Comparison of ENCODE assay signal across 8 cellular contexts in genomic region chr1:230231739-230232075, GRCh38.
DNase-seq lines count a peak whose midpoint lies in the region; ATAC-seq and TF ChIP-seq lines count a peak whose summit lies in the region.
"Had no signal": no experiment of that assay in that cellular context is flagged by ENCODE, and none has a peak within 500 bp of the region (broad histone marks: within the 10 kb centered on the region; RNA-seq: fewer than 3 reads in every experiment).

No MANE protein-coding gene starts in this region.

- DNase-seq in NCI-H2029 treated with DMSO at 0.1 percent for 48 hours (lab: John Stamatoyannopoulos, UW), result peak; percentile 29
- DNase-seq in astrocyte of the spinal cord (ENCODE audit: low read depth, low spot score), result peak; percentile 82
- DNase-seq in left kidney (ENCODE audit: low read depth, low spot score), result peak; percentile 58
- no peak for DNase-seq in stimulated activated naive CD8-positive, alpha-beta T cell treated with anti-CD3 and anti-CD28 coated beads, Interleukin-15, amount 100 ng/mL, for 72 hours
- DNase-seq in NCI-H1694 treated with DMSO at 0.1 percent for 48 hours (lab: John Stamatoyannopoulos, UW), result no peak
- no peak for DNase-seq in Caco-2
- DNase-seq in NOMO-1 (lab: John Stamatoyannopoulos, UW; ENCODE audit: unreplicated experiment in 2 of 2), result no peak
- DNase-seq: activated gamma-delta T cell had no signal

- H3K36me3 ChIP-seq in Caco-2 (ENCODE audit: control insufficient read depth, insufficient read depth, low read length), result no peaks in the 10 kb centered on the region

- peaks cover 21% of the 10 kb centered on the region for H3K4me1 Mint-ChIP-seq in stimulated activated naive CD8-positive, alpha-beta T cell treated with anti-CD3 and anti-CD28 coated beads, Interleukin-15, amount 100 ng/mL, for 72 hours
- H3K4me1 Mint-ChIP-seq in Caco-2 (ENCODE audit: low read depth, unreplicated experiment), result no peaks in the 10 kb centered on the region

- no peaks in the 10 kb centered on the region for H3K9me3 ChIP-seq in Caco-2

- H3K4me3 Mint-ChIP-seq in stimulated activated naive CD8-positive, alpha-beta T cell treated with anti-CD3 and anti-CD28 coated beads, Interleukin-15, amount 100 ng/mL, for 72 hours, result no peak overlapping the region
- no peak overlapping the region for H3K4me3 Mint-ChIP-seq in Caco-2 (ENCODE audit: unreplicated experiment)

- in situ Hi-C loops in astrocyte of the spinal cord (cut with HindIII; ENCODE audit: low sequenced_read_pairs), result no loop called here

- intact Hi-C loops in Caco-2 (cut with micrococcal nuclease; ENCODE audit: unreplicated experiment), result no loop called here

- H3K4me3 ChIP-seq in astrocyte of the spinal cord (ENCODE audit: low read depth, low read length) (peak overlapping the region; percentile 12), Caco-2 (ENCODE audit: low read depth, low read length) (no peak overlapping the region)

- POLR2A ChIA-PET in Caco-2 (lab: Charles Lee), result no interaction called here

- CTCF ChIA-PET in Caco-2 (lab: Charles Lee), result no interaction called here

- H3K4me1 ChIP-seq in Caco-2, result no peaks in the 10 kb centered on the region

- no TSS peak for BruUV-seq in Caco-2 (replicated peaks; lab: Mats Ljungman, UMichigan)

- no peak overlapping the region for H3K27ac Mint-ChIP-seq in stimulated activated naive CD8-positive, alpha-beta T cell treated with anti-CD3 and anti-CD28 coated beads, Interleukin-15, amount 100 ng/mL, for 72 hours
- H3K27ac Mint-ChIP-seq in Caco-2 (ENCODE audit: unreplicated experiment), result no peak overlapping the region

- H3K27me3 Mint-ChIP-seq in stimulated activated naive CD8-positive, alpha-beta T cell treated with anti-CD3 and anti-CD28 coated beads, Interleukin-15, amount 100 ng/mL, for 72 hours, result no peaks in the 10 kb centered on the region
- no peaks in the 10 kb centered on the region for H3K27me3 Mint-ChIP-seq in Caco-2 (ENCODE audit: insufficient read depth, unreplicated experiment)

- no peaks in the 10 kb centered on the region for H3K36me3 Mint-ChIP-seq in Caco-2 (ENCODE audit: insufficient read depth, unreplicated experiment)

- no peaks in the 10 kb centered on the region for H3K27me3 ChIP-seq in Caco-2 (replicated peaks; ENCODE audit: control insufficient read depth, insufficient read depth, low read length)

- H3K9me3 Mint-ChIP-seq in stimulated activated naive CD8-positive, alpha-beta T cell treated with anti-CD3 and anti-CD28 coated beads, Interleukin-15, amount 100 ng/mL, for 72 hours, result no peaks in the 10 kb centered on the region
- H3K9me3 Mint-ChIP-seq in Caco-2 (ENCODE audit: unreplicated experiment), result no peaks in the 10 kb centered on the region

- no peak for TF ChIP-seq CTCF in astrocyte of the spinal cord (IDR thresholded peaks at IDR 0.05; ENCODE audit: low read depth, low read length)
- TF ChIP-seq CTCF in Caco-2 (IDR thresholded peaks at IDR 0.05; ENCODE audit: insufficient read depth in 1 of 2, low read depth in 1 of 2, low read length in 1 of 2, severe bottlenecking in 1 of 2, unreplicated experiment in 1 of 2), result no peak

- peak; percentile 40 for ATAC-seq in stimulated activated naive CD8-positive, alpha-beta T cell treated with anti-CD3 and anti-CD28 coated beads, Interleukin-15, amount 100 ng/mL, for 72 hours

Comparison
In these comparisons a context has a peak if more than half of its experiments do, and no peak if none do; other contexts are left out.
1. DNase-seq: peak in NCI-H2029 treated with DMSO at 0.1 percent for 48 hours (single experiment), astrocyte of the spinal cord (single experiment) and left kidney (single experiment); none in stimulated activated naive CD8-positive, alpha-beta T cell treated with anti-CD3 and anti-CD28 coated beads, Interleukin-15, amount 100 ng/mL, for 72 hours (0 of 2), NCI-H1694 treated with DMSO at 0.1 percent for 48 hours (single experiment), Caco-2 (0 of 2) and NOMO-1 (0 of 2).